Comparison of ENCODE assay signal across 8 cellular contexts in genomic region chr1:42816600-42817439, GRCh38. TPM values are rescaled to one million over a fixed set of nuclear protein-coding genes. Genes with fewer than 3 reads are reported as not detected.
A peak's percentile ranks its signal among the peaks of the same experiment; 100 is the strongest.
DNase-seq lines count a peak whose midpoint lies in the region; ATAC-seq and TF ChIP-seq lines count a peak whose summit lies in the region.

Gene ERMAP, plus strand, starts transcription at chr1:42817122. Its CDS starts 13,327 bp downstream, at chr1:42830449.
Gene SVBP, minus strand, starts transcription at chr1:42817397. Its CDS starts 853 bp downstream, at chr1:42816544.

- H3K9me3 ChIP-seq in DOHH2 (ENCODE audit: control insufficient read depth, insufficient read depth, low read length) (no peaks in the 10 kb centered on the region), RWPE2 (ENCODE audit: severe bottlenecking) (no peaks in the 10 kb centered on the region), stomach (no peaks in the 10 kb centered on the region)

- peak within 1 kb of the TSS; percentile 84 for H3K4me2 ChIP-seq in DOHH2 (ENCODE audit: low read length)

- H3K27ac ChIP-seq in DOHH2 (ENCODE audit: low read depth, low read length) (peak within 1 kb of the TSS; percentile 70), RWPE2 (ENCODE audit: poor library complexity, severe bottlenecking) (peak within 1 kb of the TSS; percentile 79), stomach (peak within 1 kb of the TSS; percentile 95 to 100 (median 98))

- no peaks in the 10 kb centered on the region for H3K9me3 Mint-ChIP-seq in neural crest cell

- no peaks in the 10 kb centered on the region for H3F3A ChIP-seq in DOHH2 (ENCODE audit: control insufficient read depth, insufficient read depth)

- TF ChIP-seq CTCF in DOHH2 (IDR thresholded peaks at IDR 0.05; ENCODE audit: low read depth, low read length, poor library complexity, severe bottlenecking) = no peak
- TF ChIP-seq CTCF in RWPE2 (IDR thresholded peaks at IDR 0.05; ENCODE audit: poor library complexity, severe bottlenecking) = no peak
- TF ChIP-seq CTCF in neural crest cell (conservative IDR thresholded peaks at IDR 0.05) = no peak
- TF ChIP-seq CTCF in stomach (IDR thresholded peaks at IDR 0.05) = no peak

- no peaks in the 10 kb centered on the region for H3K27me3 Mint-ChIP-seq in neural crest cell (ENCODE audit: low read depth)

- no peaks in the 10 kb centered on the region for H4K20me1 ChIP-seq in DOHH2 (ENCODE audit: control insufficient read depth, insufficient read depth, low read depth, low read length)

- H3K36me3 ChIP-seq in DOHH2 (ENCODE audit: control insufficient read depth, low read length) (no peaks in the 10 kb centered on the region), RWPE2 (ENCODE audit: low read depth) (peaks cover 4% of the 10 kb centered on the region; the same call in 1 of the 2 replicates), stomach (peaks cover 0 to 8% (median 3%) of the 10 kb centered on the region in 4 donors)

- peak; percentile 87 for ATAC-seq in RWPE2 (ENCODE audit: low read depth)

- no peaks in the 10 kb centered on the region; the same call in 1 of the 2 replicates for H3K79me2 ChIP-seq in DOHH2 (ENCODE audit: control insufficient read depth, low read length)

- peak within 1 kb of the TSS; percentile 83 for H3K4me3 Mint-ChIP-seq in neural crest cell

- no peaks in the 10 kb centered on the region for H3K27me3 ChIP-seq in DOHH2 (ENCODE audit: control insufficient read depth, low read length)
- no peaks in the 10 kb centered on the region for H3K27me3 ChIP-seq in RWPE2 (ENCODE audit: insufficient read depth, poor library complexity, severe bottlenecking)
- H3K27me3 ChIP-seq in stomach = no peaks in the 10 kb centered on the region

- peak within 1 kb of the TSS; percentile 90 for H3K27ac Mint-ChIP-seq in neural crest cell (ENCODE audit: unreplicated experiment)

- peaks cover 4% of the 10 kb centered on the region for H3K36me3 Mint-ChIP-seq in neural crest cell (ENCODE audit: low read depth)

- 1 to 3% (median 2%) methylated on average over 6 to 66 of the region's 66 CpGs for WGBS in stomach, 5 donors

- H3K4me1 Mint-ChIP-seq in neural crest cell = peaks cover 35% of the 10 kb centered on the region

- peaks cover 17% of the 10 kb centered on the region for H3K4me1 ChIP-seq in DOHH2 (ENCODE audit: control insufficient read depth, low read length)
- peaks cover 11% of the 10 kb centered on the region for H3K4me1 ChIP-seq in RWPE2 (ENCODE audit: insufficient read depth, poor library complexity, severe bottlenecking)
- H3K4me1 ChIP-seq in stomach = peaks cover 19 to 35% (median 26%) of the 10 kb centered on the region in 4 donors

- TF ChIP-seq POLR2A in stomach (IDR thresholded peaks at IDR 0.05) = no peak

- no peak for TF ChIP-seq EP300 in stomach (IDR thresholded peaks at IDR 0.05)

- H3K9me2 ChIP-seq in DOHH2 (replicated peaks; ENCODE audit: control insufficient read depth, low read length) = no peaks in the 10 kb centered on the region

- DNase-seq in GOT3 (lab: John Stamatoyannopoulos, UW) (peak; percentile 89), LHCN-M2 (ENCODE audit: low read depth) (peak; percentile 81), RWPE2 (ENCODE audit: low spot score) (peak; percentile 90), fibroblast of the conjunctiva (ENCODE audit: low read depth) (peak; percentile 74), neural crest cell (ENCODE audit: low read depth, low spot score) (peak; percentile 95), stomach (peak; percentile 95)
- peak; percentile 92 for DNase-seq in activated effector memory CD4-positive, alpha-beta T cell treated with Interleukin-2 at 50 U/mL for 16 hours

- intact Hi-C loops in stomach (cut with DNase I; ENCODE audit: low total_unique reads) = no loop called here

- peak within 1 kb of the TSS; percentile 80 for H3K4me3 ChIP-seq in DOHH2 (ENCODE audit: low read length)
- peak within 1 kb of the TSS; percentile 91 for H3K4me3 ChIP-seq in RWPE2 (ENCODE audit: severe bottlenecking)
- H3K4me3 ChIP-seq in stomach = peak within 1 kb of the TSS; percentile 64 to 85 (median 73)

RNA-seq across cellular contexts. Expression of gene ERMAP, which starts in this region (rescaled TPM):
- total RNA-seq in LHCN-M2 (2014; rRNA removed) = 8.8 and 10.2 TPM in 2 replicates
- 6.4 TPM for polyA plus RNA-seq in LHCN-M2 (2012)
- 7.1 and 8.8 TPM in 2 replicates for total RNA-seq in neural crest cell
- 10 to 100 TPM in 2 of 5 donors, 1 to 10 TPM in 2, not detected in 1; 4.9 to 13.6 (median 8.4) TPM for total RNA-seq in stomach
- 1 to 10 TPM; 3.5 to 4.9 (median 4.9) TPM for polyA plus RNA-seq in stomach

RNA-seq across cellular contexts. Expression of gene SVBP, which starts in this region (rescaled TPM):
- 15.3 and 19.7 TPM in 2 replicates for total RNA-seq in LHCN-M2 (2014; rRNA removed)
- 25.7 TPM for polyA plus RNA-seq in LHCN-M2 (2012)
- 46.5 and 47.9 TPM in 2 replicates for total RNA-seq in neural crest cell
- total RNA-seq in stomach = 10 to 100 TPM in 4 of 5 donors, not detected in 1; 11.2 to 30.9 (median 18.3) TPM
- polyA plus RNA-seq in stomach = 10 to 100 TPM; 25.1 to 51.2 (median 29.4) TPM

Comparison
In these comparisons a context has a peak if more than half of its experiments do, and no peak if none do; other contexts are left out.
1. Peak in every context shown above with its lines: DNase-seq, ATAC-seq, H3K4me3 ChIP-seq and H3K27ac ChIP-seq.